In the genomic region with DNA sequence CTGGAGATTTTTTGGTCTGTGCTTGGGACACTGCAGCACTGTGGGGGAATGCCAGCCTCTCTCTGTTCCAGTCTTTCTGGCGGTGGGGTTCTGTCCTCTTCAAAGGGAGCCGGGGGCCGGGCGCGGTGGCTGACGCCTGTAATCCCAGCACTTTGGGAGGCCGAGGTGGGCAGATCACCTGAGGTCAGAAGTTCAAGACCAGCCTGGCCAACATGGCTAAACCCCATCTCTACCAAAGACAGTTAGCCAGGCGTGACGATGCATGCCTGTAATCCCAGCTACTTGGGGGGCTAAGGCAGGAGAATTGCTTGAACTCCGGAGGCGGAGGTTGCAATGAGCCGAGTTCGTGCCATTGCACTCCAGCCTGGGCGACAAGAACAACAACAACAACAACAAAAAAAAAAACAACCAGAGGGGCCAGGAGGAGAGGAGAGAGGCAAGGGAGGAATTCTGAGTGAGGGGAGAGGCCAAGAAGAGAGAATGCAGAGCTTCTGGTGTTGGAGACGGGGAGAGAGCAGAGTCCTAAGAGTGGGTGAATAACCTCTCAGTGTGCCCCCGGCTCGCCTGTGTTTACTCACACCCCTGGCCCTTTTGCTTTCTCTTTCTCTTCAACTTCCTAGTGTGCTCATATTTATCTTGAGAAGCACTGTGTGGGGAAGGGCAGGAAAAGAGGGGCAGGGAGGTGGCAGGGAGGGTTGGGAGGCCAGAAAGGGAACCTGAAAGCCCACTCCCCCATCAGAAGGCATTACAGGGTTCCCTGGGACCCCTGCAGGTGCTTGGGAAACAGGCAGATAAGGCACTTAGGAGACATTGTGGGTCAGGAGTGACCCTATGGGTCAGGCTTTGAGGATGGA, we compare ENCODE assay signal across 8 cellular contexts. TPM values are rescaled to one million over a fixed set of nuclear protein-coding genes. Genes with fewer than 3 reads are reported as not detected.
DNase-seq lines count a peak whose midpoint lies in the region; ATAC-seq and TF ChIP-seq lines count a peak whose summit lies in the region.

No MANE protein-coding gene starts in this region.

- H3K9me3 Mint-ChIP-seq in activated T-helper 2 cell treated with anti-CD3 and anti-CD28 coated beads, Interferon-gamma antibody, Interleukin-2, Interleukin-4, amounts not matched to agents 10 μg/mL and 5 μg/mL and 100 μg/mL, durations not matched to agents 14 hours and 24 hours and 36 hours: no peaks in the 10 kb centered on the region

- H3K9ac ChIP-seq in liver (ENCODE audit: low read depth in 1 of 2, low read length in 2 of 2): peak overlapping the region; percentile 33 to 38

- TF ChIP-seq CTCF in 22Rv1 (IDR thresholded peaks at IDR 0.05): no peak
- TF ChIP-seq CTCF in liver (IDR thresholded peaks at IDR 0.05; ENCODE audit: low read depth, low read length, missing input control): no peak

- H3K27ac Mint-ChIP-seq in activated T-helper 2 cell treated with anti-CD3 and anti-CD28 coated beads, Interferon-gamma antibody, Interleukin-2, Interleukin-4, amounts not matched to agents 10 μg/mL and 5 μg/mL and 100 μg/mL, durations not matched to agents 14 hours and 24 hours and 36 hours: peak overlapping the region; percentile 93

- peaks cover 0 to 47% (median 24%) of the 10 kb centered on the region in 4 donors for H3K4me1 ChIP-seq in liver (ENCODE audit: control insufficient read depth in 4 of 4, insufficient read depth in 4 of 4, low read length in 3 of 4)

- no peaks in the 10 kb centered on the region for H3K27me3 Mint-ChIP-seq in activated T-helper 2 cell treated with anti-CD3 and anti-CD28 coated beads, Interferon-gamma antibody, Interleukin-2, Interleukin-4, amounts not matched to agents 10 μg/mL and 5 μg/mL and 100 μg/mL, durations not matched to agents 14 hours and 24 hours and 36 hours (ENCODE audit: low read depth)

- H3K27ac ChIP-seq in 22Rv1: peak overlapping the region; percentile 93
- peak overlapping the region; percentile 67 to 79 for H3K27ac ChIP-seq in liver (ENCODE audit: low read depth in 1 of 2, low read length in 2 of 2)

- ATAC-seq in GM18907 (IDR thresholded peaks at IDR 0.05; ENCODE audit: unreplicated experiment) (no peak), GM21447 (IDR thresholded peaks at IDR 0.05; ENCODE audit: unreplicated experiment) (no peak)

- H3K4me3 Mint-ChIP-seq in activated T-helper 2 cell treated with anti-CD3 and anti-CD28 coated beads, Interferon-gamma antibody, Interleukin-2, Interleukin-4, amounts not matched to agents 10 μg/mL and 5 μg/mL and 100 μg/mL, durations not matched to agents 14 hours and 24 hours and 36 hours (ENCODE audit: low read depth): peak overlapping the region; percentile 95

- no peak for TF ChIP-seq RAD21 in liver (IDR thresholded peaks at IDR 0.05)

- peaks cover 14% of the 10 kb centered on the region for H3K36me3 Mint-ChIP-seq in activated T-helper 2 cell treated with anti-CD3 and anti-CD28 coated beads, Interferon-gamma antibody, Interleukin-2, Interleukin-4, amounts not matched to agents 10 μg/mL and 5 μg/mL and 100 μg/mL, durations not matched to agents 14 hours and 24 hours and 36 hours (ENCODE audit: low read depth)

- H3K36me3 ChIP-seq in liver (ENCODE audit: control insufficient read depth in 4 of 4, insufficient read depth in 3 of 4, low read depth in 1 of 4, low read length in 3 of 4): no peaks in the 10 kb centered on the region

- no peak overlapping the region for H3K4me3 ChIP-seq in liver (ENCODE audit: low read depth in 1 of 3, low read length in 3 of 3)

- DNase-seq in KBM-7 (peak; percentile 46), NCI-H2107 (lab: John Stamatoyannopoulos, UW) (no peak), DMS153 (lab: John Stamatoyannopoulos, UW) (no peak)
- DNase-seq in activated T-helper 2 cell treated with anti-CD3 and anti-CD28 coated beads, Interferon-gamma antibody, Interleukin-2, Interleukin-4, amounts not matched to agents 10 μg/mL and 5 μg/mL and 100 μg/mL, durations not matched to agents 14 hours and 24 hours and 36 hours (ENCODE audit: low spot score): peak; percentile 44

- H3K27me3 ChIP-seq in liver (ENCODE audit: control insufficient read depth in 4 of 4, insufficient read depth in 4 of 4, low read length in 3 of 4): no peaks in the 10 kb centered on the region

- in situ Hi-C loops in KBM-7 (cut with MboI; ENCODE audit: low pct_unique_long_range_greater_than_20kb, low sequenced_read_pairs): no loop called here

- intact Hi-C loops in activated T-helper 2 cell treated with anti-CD3 and anti-CD28 coated beads, Interferon-gamma antibody, Interleukin-2, Interleukin-4, amounts not matched to agents 10 μg/mL and 5 μg/mL and 100 μg/mL, durations not matched to agents 14 hours and 24 hours and 36 hours (cut with micrococcal nuclease): loop anchor here (5.0 to 10.0 kb wide), 3 partner anchors 134 to 339 kb away; a partner anchor contains a TSS

- 58% methylated on average over 17 of the region's 17 CpGs for WGBS in liver

- H3K9me3 ChIP-seq in liver (ENCODE audit: control insufficient read depth in 4 of 4, low read length in 3 of 4): no peaks in the 10 kb centered on the region

- peaks cover 37% of the 10 kb centered on the region for H3K4me1 Mint-ChIP-seq in activated T-helper 2 cell treated with anti-CD3 and anti-CD28 coated beads, Interferon-gamma antibody, Interleukin-2, Interleukin-4, amounts not matched to agents 10 μg/mL and 5 μg/mL and 100 μg/mL, durations not matched to agents 14 hours and 24 hours and 36 hours (ENCODE audit: low read depth)

TF ChIP-seq in liver, 16 proteins besides CTCF, POLR2A, EP300 and RAD21:
- TF ChIP-seq, protein P1, sequence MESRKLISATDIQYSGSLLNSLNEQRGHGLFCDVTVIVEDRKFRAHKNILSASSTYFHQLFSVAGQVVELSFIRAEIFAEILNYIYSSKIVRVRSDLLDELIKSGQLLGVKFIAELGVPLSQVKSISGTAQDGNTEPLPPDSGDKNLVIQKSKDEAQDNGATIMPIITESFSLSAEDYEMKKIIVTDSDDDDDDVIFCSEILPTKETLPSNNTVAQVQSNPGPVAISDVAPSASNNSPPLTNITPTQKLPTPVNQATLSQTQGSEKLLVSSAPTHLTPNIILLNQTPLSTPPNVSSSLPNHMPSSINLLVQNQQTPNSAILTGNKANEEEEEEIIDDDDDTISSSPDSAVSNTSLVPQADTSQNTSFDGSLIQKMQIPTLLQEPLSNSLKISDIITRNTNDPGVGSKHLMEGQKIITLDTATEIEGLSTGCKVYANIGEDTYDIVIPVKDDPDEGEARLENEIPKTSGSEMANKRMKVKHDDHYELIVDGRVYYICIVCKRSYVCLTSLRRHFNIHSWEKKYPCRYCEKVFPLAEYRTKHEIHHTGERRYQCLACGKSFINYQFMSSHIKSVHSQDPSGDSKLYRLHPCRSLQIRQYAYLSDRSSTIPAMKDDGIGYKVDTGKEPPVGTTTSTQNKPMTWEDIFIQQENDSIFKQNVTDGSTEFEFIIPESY (IDR thresholded peaks at IDR 0.05): no peak
- TF ChIP-seq EGR1 (IDR thresholded peaks at IDR 0.05; ENCODE audit: low read depth in 2 of 2): no peak
- TF ChIP-seq JUND (IDR thresholded peaks at IDR 0.05): no peak
- peak in 1 of 2 donors; percentile 16 for TF ChIP-seq HNF4A (conservative IDR thresholded peaks at IDR 0.05)
- TF ChIP-seq, protein P2, sequence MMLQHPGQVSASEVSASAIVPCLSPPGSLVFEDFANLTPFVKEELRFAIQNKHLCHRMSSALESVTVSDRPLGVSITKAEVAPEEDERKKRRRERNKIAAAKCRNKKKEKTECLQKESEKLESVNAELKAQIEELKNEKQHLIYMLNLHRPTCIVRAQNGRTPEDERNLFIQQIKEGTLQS (IDR thresholded peaks at IDR 0.05): no peak
- no peak for TF ChIP-seq GABPA (IDR thresholded peaks at IDR 0.05 in 1 of 2, conservative IDR thresholded peaks at IDR 0.05 in 1 of 2)
- no peak for TF ChIP-seq HNF4G (IDR thresholded peaks at IDR 0.05)
- no peak for TF ChIP-seq NR2F2 (IDR thresholded peaks at IDR 0.05)
- TF ChIP-seq RXRA (IDR thresholded peaks at IDR 0.05): peak in 1 of 2 donors; percentile 39
- TF ChIP-seq SP1 (IDR thresholded peaks at IDR 0.05): peak; percentile 67
TF ChIP-seq in liver: peak in this region for 3.

RNA-seq across cellular contexts. Expression of a gene that starts 3.2 kb away (rescaled TPM):
- total RNA-seq in activated T-helper 2 cell treated with anti-CD3 and anti-CD28 coated beads, Interferon-gamma antibody, Interleukin-2, Interleukin-4, amounts not matched to agents 10 μg/mL and 5 μg/mL and 100 μg/mL, durations not matched to agents 14 hours and 24 hours and 36 hours: 749 and 756 TPM in 2 replicates
- 10 to 100 TPM; 79.9 to 95.6 TPM for total RNA-seq in liver
- polyA plus RNA-seq in liver: 10 to 100 TPM; 58.2 to 58.8 TPM

RNA-seq across cellular contexts. Expression of a gene that starts 16.4 kb away (rescaled TPM):
- total RNA-seq in activated T-helper 2 cell treated with anti-CD3 and anti-CD28 coated beads, Interferon-gamma antibody, Interleukin-2, Interleukin-4, amounts not matched to agents 10 μg/mL and 5 μg/mL and 100 μg/mL, durations not matched to agents 14 hours and 24 hours and 36 hours: 25.4 and 28.0 TPM in 2 replicates
- 1 to 10 TPM; 2.0 to 4.2 TPM for total RNA-seq in liver
- 1 to 10 TPM in 1 of 2 donors, under 1 TPM in 1; 0.61 to 1.1 TPM for polyA plus RNA-seq in liver

RNA-seq across cellular contexts. Expression of a gene that starts 29.2 kb away (rescaled TPM):
- total RNA-seq in activated T-helper 2 cell treated with anti-CD3 and anti-CD28 coated beads, Interferon-gamma antibody, Interleukin-2, Interleukin-4, amounts not matched to agents 10 μg/mL and 5 μg/mL and 100 μg/mL, durations not matched to agents 14 hours and 24 hours and 36 hours: 41.7 and 43.5 TPM in 2 replicates
- 10 to 100 TPM; 10.9 to 58.0 TPM for total RNA-seq in liver
- 10 to 100 TPM; 18.5 to 20.7 TPM for polyA plus RNA-seq in liver

RNA-seq across cellular contexts. Expression of a gene that starts 38.1 kb away (rescaled TPM):
- total RNA-seq in activated T-helper 2 cell treated with anti-CD3 and anti-CD28 coated beads, Interferon-gamma antibody, Interleukin-2, Interleukin-4, amounts not matched to agents 10 μg/mL and 5 μg/mL and 100 μg/mL, durations not matched to agents 14 hours and 24 hours and 36 hours: 51.7 and 53.2 TPM in 2 replicates
- 10 to 100 TPM; 24.7 to 29.7 TPM for total RNA-seq in liver
- polyA plus RNA-seq in liver: 10 to 100 TPM; 30.9 to 48.2 TPM

Comparison
In these comparisons a context has a peak if more than half of its experiments do, and no peak if none do; other contexts are left out.
1. DNase-seq: peak in KBM-7 (single experiment) and activated T-helper 2 cell treated with anti-CD3 and anti-CD28 coated beads, Interferon-gamma antibody, Interleukin-2, Interleukin-4, amounts not matched to agents 10 μg/mL and 5 μg/mL and 100 μg/mL, durations not matched to agents 14 hours and 24 hours and 36 hours (single experiment); none in NCI-H2107 (single experiment) and DMS153 (single experiment).